9 cellular contexts compared by ENCODE assay signal in the genomic region with DNA sequence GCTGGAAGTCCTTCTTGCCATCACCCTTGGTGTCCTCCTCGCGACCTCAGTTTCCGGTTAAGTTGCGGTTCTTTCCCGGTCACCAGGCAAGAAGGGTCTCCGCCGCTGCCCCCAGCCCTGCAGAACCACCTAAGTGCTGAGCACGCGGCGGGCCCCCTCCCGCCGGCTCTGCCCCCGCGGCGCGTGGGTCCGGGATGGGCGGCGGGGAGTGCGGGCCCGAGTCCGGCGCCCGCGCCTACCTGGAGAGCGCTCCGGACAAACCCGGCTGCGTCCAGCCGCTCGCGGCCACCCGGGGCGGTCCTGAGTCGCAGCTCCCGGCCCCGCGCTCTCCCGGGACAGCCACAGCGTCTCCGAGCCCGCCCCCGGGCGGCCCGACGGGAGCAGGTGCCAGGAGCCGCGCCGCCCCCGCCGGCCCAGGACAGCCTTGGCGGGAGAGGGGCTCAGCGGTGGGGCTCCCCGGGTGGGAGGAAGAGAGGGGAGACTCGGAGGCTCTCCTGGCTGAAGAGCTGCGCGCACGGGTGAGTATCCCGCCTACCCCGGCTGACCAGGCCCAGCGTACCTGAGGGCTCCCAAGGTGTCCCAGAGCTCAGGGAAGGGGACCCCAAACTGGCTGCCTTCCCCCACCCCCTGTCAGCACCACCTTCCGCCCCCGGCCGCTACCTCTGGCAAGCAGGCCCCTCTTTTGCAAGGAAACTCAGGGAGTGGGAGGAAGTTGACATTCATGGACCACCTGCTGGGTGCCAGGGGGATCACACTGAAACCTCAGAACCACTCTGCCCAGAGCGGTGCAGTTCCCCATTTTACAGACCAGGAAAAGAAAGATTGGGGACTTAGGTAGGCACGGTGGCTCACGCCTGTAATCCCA. TPM values are rescaled to one million over a fixed set of nuclear protein-coding genes. Genes with fewer than 3 reads are reported as not detected.
DNase-seq lines count a peak whose midpoint lies in the region; ATAC-seq and TF ChIP-seq lines count a peak whose summit lies in the region.
"Had no signal": no experiment of that assay in that cellular context is flagged by ENCODE, and none has a peak within 500 bp of the region (broad histone marks: within the 10 kb centered on the region; RNA-seq: fewer than 3 reads in every experiment).

No MANE protein-coding gene starts in this region.

- peak; percentile 7; the same call in 1 of the 3 replicates for TF ChIP-seq CTCF in GM12872 (IDR thresholded peaks at IDR 0.05; ENCODE audit: insufficient read depth, low read depth, low read length)
- TF ChIP-seq CTCF in Peyer's patch (IDR thresholded peaks at IDR 0.05) = peak in 1 of 6 experiments; percentile 12
- TF ChIP-seq CTCF in glutamatergic neuron (IDR thresholded peaks at IDR 0.05; ENCODE audit: partially characterized antibody, unreplicated experiment) = no peak

- peaks cover 0 to 10% of the 10 kb centered on the region in 2 donors for H3K27me3 ChIP-seq in Peyer's patch

- no peaks in the 10 kb centered on the region for H3K9me3 Mint-ChIP-seq in glutamatergic neuron (ENCODE audit: unreplicated experiment)

- no peaks in the 10 kb centered on the region for H3K9me3 ChIP-seq in Peyer's patch

- no peak overlapping the region for H3K27ac ChIP-seq in Peyer's patch

- no peak overlapping the region for H3K4me3 Mint-ChIP-seq in glutamatergic neuron (ENCODE audit: unreplicated experiment)

- peaks cover 17% of the 10 kb centered on the region for H3K27me3 Mint-ChIP-seq in glutamatergic neuron (ENCODE audit: unreplicated experiment)

- H3K4me1 ChIP-seq in Peyer's patch = peaks cover 0 to 13% (median 7%) of the 10 kb centered on the region in 4 donors

- no peak overlapping the region for H3K27ac Mint-ChIP-seq in glutamatergic neuron (ENCODE audit: unreplicated experiment)

- H3K36me3 ChIP-seq in Peyer's patch = no peaks in the 10 kb centered on the region

- TF ChIP-seq POLR2A in Peyer's patch (IDR thresholded peaks at IDR 0.05) = no peak

- H3K4me1 Mint-ChIP-seq in glutamatergic neuron (ENCODE audit: low read depth, unreplicated experiment) = no peaks in the 10 kb centered on the region

- DNase-seq in Peyer's patch (peak in 1 of 3 donors; percentile 20), glutamatergic neuron (peak; percentile 62), retina (peak; percentile 32), NCI-H2081 (lab: John Stamatoyannopoulos, UW) (no peak), AML-193 (lab: John Stamatoyannopoulos, UW) (no peak), activated gamma-delta T cell (lab: John Stamatoyannopoulos, UW) (no peak)

- peak overlapping the region; percentile 15 to 52 (median 42) for H3K4me3 ChIP-seq in Peyer's patch

- no peak for ATAC-seq in HG02678 (IDR thresholded peaks at IDR 0.05; ENCODE audit: unreplicated experiment)

- H3K36me3 Mint-ChIP-seq in glutamatergic neuron (ENCODE audit: unreplicated experiment) = no peaks in the 10 kb centered on the region

RNA-seq across cellular contexts. Expression of gene C17orf113, which starts 22.2 kb away (rescaled TPM):
- total RNA-seq in Peyer's patch (1 to 10 TPM in 3 of 4 donors, not detected in 1; 1.6 to 8.6 (median 3.2) TPM), glutamatergic neuron (ENCODE audit: unreplicated experiment) (2.4 TPM)

RNA-seq across cellular contexts. Expression of gene ZNF385C, which starts 25.7 kb away (rescaled TPM):
- total RNA-seq in Peyer's patch (1 to 10 TPM in 1 of 4 donors, under 1 TPM in 1, not detected in 2; 0.53 to 1.3 TPM), glutamatergic neuron (ENCODE audit: unreplicated experiment) (1.5 TPM)

RNA-seq across cellular contexts. Expression of gene DHX58, which starts 40.0 kb away (rescaled TPM):
- total RNA-seq in Peyer's patch = 10 to 100 TPM; 12.8 to 24.8 (median 18.4) TPM
- 0.42 TPM for total RNA-seq in glutamatergic neuron (ENCODE audit: unreplicated experiment)

RNA-seq across cellular contexts. Expression of gene KAT2A, which starts 48.6 kb away (rescaled TPM):
- total RNA-seq in Peyer's patch (100 to 1,000 TPM in 1 of 4 donors, 10 to 100 TPM in 2, 1 to 10 TPM in 1; 9.8 to 172 (median 38.4) TPM), glutamatergic neuron (ENCODE audit: unreplicated experiment) (29.3 TPM)

RNA-seq across cellular contexts. Expression of gene HSPB9, which starts 50.0 kb away (rescaled TPM):
- not detected for total RNA-seq in Peyer's patch
- 0.44 TPM for total RNA-seq in glutamatergic neuron (ENCODE audit: unreplicated experiment)
- total RNA-seq: SK-MEL-5 had no signal

Comparison
In these comparisons a context has a peak if more than half of its experiments do, and no peak if none do; other contexts are left out.
1. DNase-seq: peak in glutamatergic neuron (single experiment) and retina (single experiment); none in NCI-H2081 (0 of 2), AML-193 (0 of 2) and activated gamma-delta T cell (single experiment).